Comparison of ENCODE assay signal across 27 cellular contexts in the genomic region with DNA sequence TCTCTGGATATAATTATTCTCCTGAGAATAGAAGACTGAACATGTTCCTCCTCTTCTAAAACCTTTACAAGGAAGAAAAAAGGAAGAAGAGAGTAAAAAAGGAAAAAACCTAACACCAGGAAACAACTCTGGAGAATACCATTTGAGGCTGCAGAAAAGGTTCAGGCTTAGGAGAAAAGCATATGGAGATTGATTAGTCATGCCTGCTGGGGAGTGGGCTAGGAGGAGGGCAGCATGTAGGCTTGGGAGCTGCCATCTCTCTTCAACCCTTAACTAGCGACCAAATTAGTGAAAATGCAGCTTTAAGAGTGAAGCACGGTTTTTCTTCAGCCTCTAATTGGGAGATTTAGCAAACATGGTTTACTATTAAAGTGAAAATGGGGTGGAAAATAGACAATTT.
"Had no signal": no experiment of that assay in that cellular context is flagged by ENCODE, and none has a peak within 500 bp of the region (broad histone marks: within the 10 kb centered on the region; RNA-seq: fewer than 3 reads in every experiment).

No MANE protein-coding gene starts in this region.

- ATAC-seq: left colon; left lung; lower lobe of right lung; natural killer cell treated with Interleukin-12 subunit alpha and Interleukin-12 subunit beta and Interleukin-15 and Interleukin-18, amount 100 ng/mL, for 72 hours; right lobe of liver; stimulated activated naive B cell treated with anti-CD40 and anti-IgM and Interleukin-4, amounts not matched to agents 10 μg/mL and 1 μg/mL and 100 μg/mL, for 72 hours; stimulated activated naive CD8-positive, alpha-beta T cell treated with anti-CD3 and anti-CD28 coated beads, Interleukin-15, Interleukin-2, amounts not matched to agents 100 U/mL and 50 U/mL, for 24 hours; upper lobe of right lung had no signal

- H3K4me3 ChIP-seq: hepatocyte, left lung, lower lobe of right lung, ovary, right atrium auricular region, right lobe of liver, stomach, testis, thyroid gland, upper lobe of right lung, uterus had no signal

- H3K4me1 ChIP-seq: left lung, lower lobe of right lung, right atrium auricular region, right lobe of liver, stomach, testis, upper lobe of right lung, uterus had no signal

- H3K27ac ChIP-seq: hepatocyte, left lung, lower lobe of right lung, ovary, right atrium auricular region, right lobe of liver, stomach, testis, thyroid gland, upper lobe of right lung, uterus had no signal

- DNase-seq: immature natural killer cell; kidney; left colon; left lung; lower lobe of right lung; mammary epithelial cell; mesenchymal stem cell; naive B cell; ovary; right lobe of liver; stimulated activated CD4-positive, alpha-beta T cell treated with anti-CD3 and anti-CD28 coated beads, Interleukin-12 subunit alpha, Interleukin-12 subunit beta, amount 100 ng/mL, for 4 hours; stimulated activated CD4-positive, alpha-beta T cell treated with anti-CD3 and anti-CD28 coated beads, Interleukin-15, amount 100 ng/mL, for 24 hours; stimulated activated CD4-positive, alpha-beta T cell treated with anti-CD3 and anti-CD28 coated beads, Interleukin-2, amount 100 ng/mL, for 24 hours; stimulated activated CD4-positive, alpha-beta T cell treated with anti-CD3 and anti-CD28 coated beads, Interleukin-4, amount 100 ng/mL, for 1 hour; stimulated activated naive B cell treated with anti-CD40 and anti-IgM and Interleukin-4, amounts not matched to agents 10 μg/mL and 1 μg/mL and 100 μg/mL, for 72 hours; stimulated activated naive CD8-positive, alpha-beta T cell treated with anti-CD3 and anti-CD28 coated beads, Interleukin-15, Interleukin-2, amounts not matched to agents 100 U/mL and 50 U/mL, for 24 hours; stomach; testis; trophoblast cell; upper lobe of right lung; uterus had no signal

- H3K27ac Mint-ChIP-seq: immature natural killer cell; mesothelial cell of epicardium; progenitor cell of endocrine pancreas; stimulated activated naive B cell treated with anti-CD40 and anti-IgM and Interleukin-4, amounts not matched to agents 10 μg/mL and 1 μg/mL and 100 μg/mL, for 72 hours had no signal

- H3K36me3 ChIP-seq: left lung, lower lobe of right lung, ovary, right atrium auricular region, right lobe of liver, stomach, thyroid gland, upper lobe of right lung, uterus had no signal

- H3K27me3 ChIP-seq: hepatocyte, left lung, ovary, right atrium auricular region, right lobe of liver, stomach, testis, thyroid gland, upper lobe of right lung, uterus had no signal

- H3K9me3 ChIP-seq: left lung, lower lobe of right lung, ovary, right atrium auricular region, right lobe of liver, stomach, testis, thyroid gland, upper lobe of right lung, uterus had no signal

- H3K4me3 Mint-ChIP-seq: immature natural killer cell; mesothelial cell of epicardium; naive B cell; natural killer cell treated with Interleukin-12 subunit alpha and Interleukin-12 subunit beta and Interleukin-15 and Interleukin-18, amount 100 ng/mL, for 72 hours; stimulated activated naive B cell treated with anti-CD40 and anti-IgM and Interleukin-4, amounts not matched to agents 10 μg/mL and 1 μg/mL and 100 μg/mL, for 72 hours had no signal

- H3K36me3 Mint-ChIP-seq: immature natural killer cell; mesothelial cell of epicardium; naive B cell; natural killer cell treated with Interleukin-12 subunit alpha and Interleukin-12 subunit beta and Interleukin-15 and Interleukin-18, amount 100 ng/mL, for 72 hours; stimulated activated naive B cell treated with anti-CD40 and anti-IgM and Interleukin-4, amounts not matched to agents 10 μg/mL and 1 μg/mL and 100 μg/mL, for 72 hours had no signal

- H3K27me3 Mint-ChIP-seq: naive B cell; natural killer cell treated with Interleukin-12 subunit alpha and Interleukin-12 subunit beta and Interleukin-15 and Interleukin-18, amount 100 ng/mL, for 72 hours had no signal

- H3K9me3 Mint-ChIP-seq: immature natural killer cell; mesothelial cell of epicardium; stimulated activated naive B cell treated with anti-CD40 and anti-IgM and Interleukin-4, amounts not matched to agents 10 μg/mL and 1 μg/mL and 100 μg/mL, for 72 hours had no signal
